Comparison of ENCODE assay signal across 19 cellular contexts in genomic region chr10:11934262-11934661, GRCh38.
DNase-seq lines count a peak whose midpoint lies in the region; ATAC-seq and TF ChIP-seq lines count a peak whose summit lies in the region.
"Had no signal": no experiment of that assay in that cellular context is flagged by ENCODE, and none has a peak within 500 bp of the region (broad histone marks: within the 10 kb centered on the region; RNA-seq: fewer than 3 reads in every experiment).

No MANE protein-coding gene starts in this region.

- peak overlapping the region in 1 of 2 donors; percentile 54 for H3K27ac Mint-ChIP-seq in effector memory CD8-positive, alpha-beta T cell

- no peaks in the 10 kb centered on the region for H3K9me3 Mint-ChIP-seq in effector memory CD8-positive, alpha-beta T cell

- DNase-seq in AG20443 (ENCODE audit: low spot score), result peak; percentile 53
- DNase-seq in epithelial cell of esophagus (ENCODE audit: low read depth), result peak; percentile 10
- DNase-seq in globus pallidus (ENCODE audit: low spot score), result no peak
- no peak for DNase-seq in HuH-7.5 (ENCODE audit: low spot score)
- DNase-seq in dorsolateral prefrontal cortex, result no peak
- DNase-seq in effector memory CD8-positive, alpha-beta T cell, result no peak
- DNase-seq: activated T-cell treated with anti-CD3 and anti-CD28 coated beads, Interleukin-2, amount 50 U/mL, for 48 hours; DMS79; esophagus squamous epithelium; mesendoderm; NCI-H1092 treated with DMSO at 0.1 percent for 48 hours; NCI-H226; sigmoid colon; SJCRH30; stimulated activated CD4-positive, alpha-beta T cell treated with anti-CD3 and anti-CD28 coated beads, Interleukin-4, amount 100 ng/mL, for 4 hours; T1000 had no signal

- H3K4me3 ChIP-seq in HUES64 (ENCODE audit: low read length) (no peak overlapping the region), epithelial cell of esophagus (ENCODE audit: low read length) (no peak overlapping the region), mucosa of rectum (ENCODE audit: low read length in 2 of 2) (no peak overlapping the region), dorsolateral prefrontal cortex (no peak overlapping the region)
- H3K4me3 ChIP-seq: BLaER1 treated with 17β-estradiol and CSF1 and Interleukin-3, amounts not matched to agents 10 nM and 100 nM; esophagus squamous epithelium; sigmoid colon; SJCRH30 had no signal

- no peak overlapping the region for H3K9ac ChIP-seq in HUES64 (ENCODE audit: low read depth, low read length)
- H3K9ac ChIP-seq in mucosa of rectum (ENCODE audit: low read depth in 1 of 2, low read length in 2 of 2), result peak overlapping the region in 1 of 2 donors; percentile 26
- H3K9ac ChIP-seq: BLaER1 treated with 17β-estradiol and CSF1 and Interleukin-3, amounts not matched to agents 10 nM and 100 nM had no signal

- intact Hi-C loops in dorsolateral prefrontal cortex (cut with DNase I), result no loop called here

- H3K4me3 Mint-ChIP-seq in effector memory CD8-positive, alpha-beta T cell, result no peak overlapping the region

- no peaks in the 10 kb centered on the region for H3K27me3 Mint-ChIP-seq in effector memory CD8-positive, alpha-beta T cell

- TF ChIP-seq CTCF in epithelial cell of esophagus (IDR thresholded peaks at IDR 0.05; ENCODE audit: insufficient read depth, low read depth, low read length, missing control alignments), result no peak
- no peak for TF ChIP-seq CTCF in dorsolateral prefrontal cortex (IDR thresholded peaks at IDR 0.05 in 54 of 56, conservative IDR thresholded peaks at IDR 0.05 in 2 of 56; ENCODE audit: low read depth in 1 of 56, partially characterized antibody in 56 of 56)

- no peak for ATAC-seq in effector memory CD8-positive, alpha-beta T cell (replicated peaks)

- peaks cover 44% of the 10 kb centered on the region for H3K4me1 ChIP-seq in HUES64 (ENCODE audit: insufficient read depth, low read length)
- peaks cover 29 to 36% of the 10 kb centered on the region in 2 donors for H3K4me1 ChIP-seq in mucosa of rectum (ENCODE audit: control insufficient read depth in 2 of 2, insufficient read depth in 2 of 2, low read length in 2 of 2)
- H3K4me1 ChIP-seq: BLaER1 treated with 17β-estradiol and CSF1 and Interleukin-3, amounts not matched to agents 10 nM and 100 nM; esophagus squamous epithelium; sigmoid colon; SJCRH30 had no signal

- 75% methylated on average over 7 of the region's 7 CpGs for WGBS in HUES64

- no peaks in the 10 kb centered on the region for H3K9me3 ChIP-seq in HUES64 (ENCODE audit: insufficient read depth, low read depth, low read length)
- H3K9me3 ChIP-seq in mucosa of rectum (ENCODE audit: control insufficient read depth in 2 of 2, low read length in 2 of 2), result no peaks in the 10 kb centered on the region
- H3K9me3 ChIP-seq: BLaER1 treated with 17β-estradiol and CSF1 and Interleukin-3, amounts not matched to agents 10 nM and 100 nM; esophagus squamous epithelium; sigmoid colon; SJCRH30 had no signal

- H3K27ac ChIP-seq in HUES64 (ENCODE audit: low read depth, low read length), result peak overlapping the region; percentile 33
- H3K27ac ChIP-seq in mucosa of rectum (ENCODE audit: low read depth in 2 of 2, low read length in 2 of 2), result peak overlapping the region; percentile 66 to 76
- H3K27ac ChIP-seq in dorsolateral prefrontal cortex, result peak overlapping the region in 2 of 59 donors; percentile 7 to 37
- H3K27ac ChIP-seq: BLaER1 treated with 17β-estradiol and CSF1 and Interleukin-3, amounts not matched to agents 10 nM and 100 nM; SJCRH30 had no signal

- H3K27me3 ChIP-seq in HUES64 (ENCODE audit: insufficient read depth, low read length), result no peaks in the 10 kb centered on the region
- no peaks in the 10 kb centered on the region for H3K27me3 ChIP-seq in mucosa of rectum (ENCODE audit: control insufficient read depth in 2 of 2, insufficient read depth in 2 of 2, low read length in 2 of 2)
- no peaks in the 10 kb centered on the region for H3K27me3 ChIP-seq in dorsolateral prefrontal cortex
- H3K27me3 ChIP-seq: BLaER1 treated with 17β-estradiol and CSF1 and Interleukin-3, amounts not matched to agents 10 nM and 100 nM; esophagus squamous epithelium; sigmoid colon; SJCRH30 had no signal

- peaks cover 0 to 2% of the 10 kb centered on the region in 2 donors for H3K4me1 Mint-ChIP-seq in effector memory CD8-positive, alpha-beta T cell (ENCODE audit: low read depth in 2 of 2)

- H3K36me3 ChIP-seq in HUES64 (ENCODE audit: insufficient read depth, low read length) (peaks cover 45% of the 10 kb centered on the region), mucosa of rectum (ENCODE audit: control insufficient read depth in 2 of 2, insufficient read depth in 2 of 2, low read length in 2 of 2) (peaks cover 22 to 41% of the 10 kb centered on the region in 2 donors)

- H3K36me3 Mint-ChIP-seq in effector memory CD8-positive, alpha-beta T cell (ENCODE audit: insufficient read depth), result peaks cover 34% of the 10 kb centered on the region

Comparison
In these comparisons a context has a peak if more than half of its experiments do, and no peak if none do; other contexts are left out.
1. DNase-seq: peak in AG20443 (single experiment) and epithelial cell of esophagus (single experiment); none in globus pallidus (single experiment), HuH-7.5 (single experiment), dorsolateral prefrontal cortex (0 of 10) and effector memory CD8-positive, alpha-beta T cell (0 of 3).